18 cellular contexts compared by ENCODE assay signal in the genomic region with DNA sequence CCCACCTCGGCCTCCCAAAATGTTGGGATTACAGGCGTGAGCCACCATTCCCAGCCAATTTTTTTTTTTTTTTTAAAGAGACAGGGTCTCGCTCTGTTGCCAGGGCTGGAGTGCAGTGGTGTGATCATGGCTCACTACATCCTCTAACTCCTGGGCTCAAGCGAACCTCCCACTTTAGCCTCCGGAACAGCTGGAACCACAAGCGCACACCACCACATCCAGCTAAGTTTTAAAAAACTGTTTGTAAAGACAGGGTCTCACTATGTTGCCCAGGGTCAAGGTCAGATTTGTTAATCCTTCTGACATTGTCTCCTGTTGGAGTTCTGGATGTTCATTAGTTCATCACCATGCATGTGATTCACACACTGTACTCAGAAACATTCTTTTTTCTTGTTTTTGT.
DNase-seq lines count a peak whose midpoint lies in the region; ATAC-seq and TF ChIP-seq lines count a peak whose summit lies in the region.
"Had no signal": no experiment of that assay in that cellular context is flagged by ENCODE, and none has a peak within 500 bp of the region (broad histone marks: within the 10 kb centered on the region; RNA-seq: fewer than 3 reads in every experiment).

No MANE protein-coding gene starts in this region.

- H3K27ac Mint-ChIP-seq in activated T-cell treated with anti-CD3 and anti-CD28 coated beads, Interleukin-2, amount 50 U/mL, for 24 hours = peak overlapping the region; percentile 42
- 0 out of 2 replicates have a peak overlapping the region, but pooled peaks have one; percentile 33 for H3K27ac Mint-ChIP-seq in GM23338
- H3K27ac Mint-ChIP-seq: CD8-positive, alpha-beta T cell had no signal

- H3K36me3 ChIP-seq in GM23338 (ENCODE audit: insufficient read depth) (no peaks in the 10 kb centered on the region; the same call in 1 of the 2 replicates), ascending aorta (no peaks in the 10 kb centered on the region), trophoblast cell (ENCODE audit: control insufficient read depth in 1 of 2, insufficient read depth in 2 of 2, low read length in 2 of 2) (peaks cover 0 to 3% of the 10 kb centered on the region in 2 experiments), esophagus squamous epithelium (no peaks in the 10 kb centered on the region)
- H3K36me3 ChIP-seq: SJSA1 had no signal

- H3K27me3 Mint-ChIP-seq in activated T-cell treated with anti-CD3 and anti-CD28 coated beads, Interleukin-2, amount 50 U/mL, for 24 hours = no peaks in the 10 kb centered on the region
- peaks cover 5% of the 10 kb centered on the region for H3K27me3 Mint-ChIP-seq in GM23338 (ENCODE audit: insufficient read depth, low read depth, poor library complexity)

- no peak overlapping the region for H3K18ac ChIP-seq in trophoblast cell (ENCODE audit: low read length)

- H3K9me2 ChIP-seq in GM23338 (ENCODE audit: insufficient read depth) = no peaks in the 10 kb centered on the region

- peak overlapping the region; percentile 53 for H2BK12ac ChIP-seq in trophoblast cell (ENCODE audit: low read length)

- H3K14ac ChIP-seq in trophoblast cell (ENCODE audit: low read length) = no peak overlapping the region

- H3K4me2 ChIP-seq in GM23338 = no peak overlapping the region
- no peak overlapping the region for H3K4me2 ChIP-seq in trophoblast cell (ENCODE audit: low read length)

- H2BK120ac ChIP-seq in trophoblast cell (ENCODE audit: insufficient read depth, low read length, poor library complexity) = no peak overlapping the region

- peaks cover 19% of the 10 kb centered on the region for H3F3A ChIP-seq in GM23338 (replicated peaks; ENCODE audit: low read depth)

- TF ChIP-seq POLR2A in esophagus squamous epithelium (IDR thresholded peaks at IDR 0.05) = no peak

- H3K9me3 Mint-ChIP-seq in activated T-cell treated with anti-CD3 and anti-CD28 coated beads, Interleukin-2, amount 50 U/mL, for 24 hours = no peaks in the 10 kb centered on the region
- no peaks in the 10 kb centered on the region for H3K9me3 Mint-ChIP-seq in GM23338
- H3K9me3 Mint-ChIP-seq: CD8-positive, alpha-beta T cell; HFFc6 had no signal

- intact Hi-C loops in ascending aorta (cut with DNase I) = loop anchor here (10.0 kb wide), 1 partner anchor 315 kb away; no protein-coding TSS in a partner anchor
- intact Hi-C loops in esophagus squamous epithelium (cut with DNase I) = loop anchor here (5.0 to 10.0 kb wide), 2 partner anchors 65 to 148 kb away; a partner anchor contains a TSS

- H3K4me1 ChIP-seq in GM23338 (ENCODE audit: insufficient read depth) (peaks cover 43% of the 10 kb centered on the region), ascending aorta (peaks cover 23 to 39% of the 10 kb centered on the region in 2 donors), trophoblast cell (ENCODE audit: control insufficient read depth in 1 of 2, insufficient read depth in 2 of 2, low read length in 2 of 2) (peaks cover 32 to 34% of the 10 kb centered on the region in 2 experiments), esophagus squamous epithelium (peaks cover 41 to 75% (median 49%) of the 10 kb centered on the region in 3 donors)

- no peaks in the 10 kb centered on the region for H4K20me1 ChIP-seq in GM23338 (replicated peaks; ENCODE audit: insufficient read depth)

- H4K8ac ChIP-seq in trophoblast cell (ENCODE audit: low read depth, low read length) = no peak overlapping the region

- H3K4ac ChIP-seq in trophoblast cell (ENCODE audit: low read depth, low read length) = no peak overlapping the region

- no peak overlapping the region for H4K91ac ChIP-seq in trophoblast cell (ENCODE audit: low read depth, low read length)

- no peak for DNase-seq in activated T-cell treated with anti-CD3 and anti-CD28 coated beads, Interleukin-2, amount 50 U/mL, for 24 hours
- DNase-seq in activated T-cell treated with anti-CD3 and anti-CD28 coated beads for 4 hours (no peak), GM23338 (ENCODE audit: low spot score) (no peak), ascending aorta (ENCODE audit: low spot score in 2 of 2) (no peak), trophoblast cell (no peak), activated gamma-delta T cell (lab: John Stamatoyannopoulos, UW) (no peak), esophagus squamous epithelium (lab: John Stamatoyannopoulos, UW) (no peak)
- DNase-seq: CD8-positive, alpha-beta T cell; HFFc6; Karpas-422; NCI-H1048; NCI-H1436; NCI-H2029; NCI-H345; NCI-H524 treated with DMSO at 0.1 percent for 48 hours had no signal

- H3K27me3 ChIP-seq in GM23338 (ENCODE audit: insufficient read depth) (no peaks in the 10 kb centered on the region), ascending aorta (no peaks in the 10 kb centered on the region), trophoblast cell (ENCODE audit: insufficient read depth, low read length) (no peaks in the 10 kb centered on the region), esophagus squamous epithelium (no peaks in the 10 kb centered on the region)
- H3K27me3 ChIP-seq: SJSA1 had no signal

- H2AK5ac ChIP-seq in trophoblast cell (ENCODE audit: low read length) = no peak overlapping the region

- H3K4me3 ChIP-seq in GM23338 (no peak overlapping the region), ascending aorta (no peak overlapping the region), trophoblast cell (ENCODE audit: low read depth, low read length) (no peak overlapping the region), esophagus squamous epithelium (no peak overlapping the region)
- H3K4me3 ChIP-seq: SJSA1 had no signal

- no peak overlapping the region for H3K4me3 Mint-ChIP-seq in activated T-cell treated with anti-CD3 and anti-CD28 coated beads, Interleukin-2, amount 50 U/mL, for 24 hours
- H3K4me3 Mint-ChIP-seq in GM23338 = no peak overlapping the region
- H3K4me3 Mint-ChIP-seq: CD8-positive, alpha-beta T cell; HFFc6 had no signal

- WGBS in trophoblast cell (ENCODE audit: extremely low coverage, insufficient coverage, insufficient read length) = no CpG with 5 or more reads among the region's 6 CpGs
- 89 to 93% methylated on average over 6 of the region's 6 CpGs for WGBS in esophagus squamous epithelium, 2 donors

- peaks cover 45% of the 10 kb centered on the region for H3K79me1 ChIP-seq in trophoblast cell (ENCODE audit: low read length)

- H2BK5ac ChIP-seq in trophoblast cell (ENCODE audit: low read depth, low read length, poor library complexity) = no peak overlapping the region

- peaks cover 21% of the 10 kb centered on the region for H3K36me3 Mint-ChIP-seq in activated T-cell treated with anti-CD3 and anti-CD28 coated beads, Interleukin-2, amount 50 U/mL, for 24 hours (ENCODE audit: low read depth)
- H3K36me3 Mint-ChIP-seq in GM23338 (ENCODE audit: low read depth) = peaks cover 21% of the 10 kb centered on the region

- H4K12ac ChIP-seq in trophoblast cell (ENCODE audit: low read depth, low read length) = no peak overlapping the region

- H3K27ac ChIP-seq in GM23338 (ENCODE audit: low read depth) = no peak overlapping the region
- H3K27ac ChIP-seq in ascending aorta = peak overlapping the region; percentile 6 to 12
- H3K27ac ChIP-seq in trophoblast cell (ENCODE audit: low read depth, low read length) = no peak overlapping the region
- H3K27ac ChIP-seq in esophagus squamous epithelium = no peak overlapping the region
- H3K27ac ChIP-seq: 22Rv1, SJSA1 had no signal

- no peak overlapping the region for H3K9ac ChIP-seq in trophoblast cell (ENCODE audit: low read length)

- H2AFZ ChIP-seq in GM23338 = no peak overlapping the region
- no peak overlapping the region for H2AFZ ChIP-seq in trophoblast cell (ENCODE audit: insufficient read depth, low read length, poor library complexity)

- no peak for ATAC-seq in GM23338
- no peak for ATAC-seq in HG02763 (IDR thresholded peaks at IDR 0.05; ENCODE audit: unreplicated experiment)
- ATAC-seq: CD8-positive, alpha-beta T cell had no signal

- peaks cover 24% of the 10 kb centered on the region for H3K79me2 ChIP-seq in GM23338 (replicated peaks; ENCODE audit: insufficient read depth)
- H3K79me2 ChIP-seq in trophoblast cell (ENCODE audit: control insufficient read depth, insufficient read depth, low read length, poor library complexity) = peaks cover 12% of the 10 kb centered on the region

- no peaks in the 10 kb centered on the region for H3K9me3 ChIP-seq in ascending aorta
- H3K9me3 ChIP-seq in trophoblast cell (ENCODE audit: insufficient read depth, low read depth, low read length) = no peaks in the 10 kb centered on the region
- no peaks in the 10 kb centered on the region for H3K9me3 ChIP-seq in esophagus squamous epithelium
- H3K9me3 ChIP-seq: SJSA1 had no signal

- H3K23ac ChIP-seq in trophoblast cell (ENCODE audit: low read length) = no peak overlapping the region

- peaks cover 47% of the 10 kb centered on the region for H3K4me1 Mint-ChIP-seq in activated T-cell treated with anti-CD3 and anti-CD28 coated beads, Interleukin-2, amount 50 U/mL, for 24 hours (ENCODE audit: low read depth)
- peaks cover 38% of the 10 kb centered on the region for H3K4me1 Mint-ChIP-seq in GM23338

- no peak for TF ChIP-seq CTCF in GM23338 (conservative IDR thresholded peaks at IDR 0.05; ENCODE audit: low read depth in 2 of 2)
- TF ChIP-seq CTCF in ascending aorta (IDR thresholded peaks at IDR 0.05) = no peak
- no peak for TF ChIP-seq CTCF in esophagus squamous epithelium (IDR thresholded peaks at IDR 0.05)

TF ChIP-seq in GM23338, 12 proteins besides CTCF, POLR2A, EP300 and RAD21:
- TF ChIP-seq STAT1 (IDR thresholded peaks at IDR 0.05; ENCODE audit: unreplicated experiment) (no peak), NANOG (IDR thresholded peaks at IDR 0.05; ENCODE audit: borderline replicate concordance) (no peak)

Comparison
In these comparisons a context has a peak if more than half of its experiments do, and no peak if none do; other contexts are left out.
1. H3K27ac ChIP-seq: peak in ascending aorta (2 of 2); none in GM23338 (single experiment), trophoblast cell (single experiment) and esophagus squamous epithelium (0 of 4).